ENCODE assay signal across 8 cellular contexts in the genomic region with DNA sequence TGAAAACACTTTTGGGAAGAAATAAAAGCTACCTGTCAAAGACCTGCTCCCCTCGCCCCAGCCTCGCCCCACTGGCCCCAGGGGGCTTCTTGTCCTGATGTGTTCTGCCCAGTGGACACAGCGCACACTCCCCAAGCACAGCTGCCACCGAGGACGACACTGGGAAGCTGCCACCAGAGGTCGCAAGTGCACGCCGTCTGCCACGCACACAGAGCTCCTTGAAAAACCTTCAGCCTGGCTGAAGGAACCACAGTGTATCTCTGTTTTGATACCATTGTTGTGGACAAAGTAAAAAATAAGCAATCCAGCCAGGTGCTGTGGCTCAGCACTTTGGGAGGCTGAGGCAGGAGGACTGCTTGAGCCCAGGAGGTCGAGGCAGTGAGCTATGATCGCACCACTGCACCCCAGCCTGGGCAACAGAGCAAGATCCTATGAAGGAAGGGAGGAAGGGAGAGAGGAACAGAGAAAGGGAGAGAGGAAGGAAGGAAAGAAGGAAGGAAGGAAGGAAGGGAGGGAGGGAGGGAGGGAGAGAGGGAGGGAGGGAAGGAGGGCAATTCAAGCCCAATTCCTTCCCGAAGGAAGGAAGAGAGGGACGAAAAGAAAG. TPM values are rescaled to one million over a fixed set of nuclear protein-coding genes. Genes with fewer than 3 reads are reported as not detected.
DNase-seq lines count a peak whose midpoint lies in the region; ATAC-seq and TF ChIP-seq lines count a peak whose summit lies in the region.

No MANE protein-coding gene starts in this region.

- H2BK15ac ChIP-seq in neuronal stem cell (ENCODE audit: low read length), result no peak overlapping the region

- H2AK5ac ChIP-seq in neuronal stem cell (ENCODE audit: low read depth, low read length), result no peak overlapping the region

- POLR2A ChIA-PET in PC-9 (lab: Charles Lee; ENCODE audit: unreplicated experiment), result no interaction called here

- no peak overlapping the region for H4K91ac ChIP-seq in neuronal stem cell (ENCODE audit: low read depth, low read length, poor library complexity)

- no peak overlapping the region for H2BK120ac ChIP-seq in neuronal stem cell (ENCODE audit: low read depth, low read length)

- H3F3A ChIP-seq in PC-9 (ENCODE audit: insufficient read depth, low read depth), result no peaks in the 10 kb centered on the region

- H3K27ac ChIP-seq in KMS-11 (no peak overlapping the region), PC-9 (no peak overlapping the region), fibroblast of lung (ENCODE audit: insufficient read depth, low read length) (no peak overlapping the region), neuronal stem cell (replicated peaks; ENCODE audit: low read length) (no peak overlapping the region), testis (no peak overlapping the region)

- H2BK12ac ChIP-seq in neuronal stem cell (ENCODE audit: low read length), result no peak overlapping the region

- H3K4me2 ChIP-seq in KMS-11 (no peak overlapping the region), PC-9 (no peak overlapping the region), fibroblast of lung (ENCODE audit: extremely low read depth, insufficient read depth, low read length) (no peak overlapping the region), neuronal stem cell (ENCODE audit: insufficient read depth, low read length, poor library complexity, severe bottlenecking) (no peak overlapping the region)

- H3K14ac ChIP-seq in neuronal stem cell (ENCODE audit: low read length), result no peak overlapping the region

- H4K8ac ChIP-seq in neuronal stem cell (ENCODE audit: low read depth, low read length), result no peak overlapping the region

- H3K79me2 ChIP-seq in KMS-11 (ENCODE audit: insufficient read depth, low read depth), result no peaks in the 10 kb centered on the region
- no peaks in the 10 kb centered on the region for H3K79me2 ChIP-seq in PC-9 (ENCODE audit: low read depth)
- H3K79me2 ChIP-seq in fibroblast of lung (ENCODE audit: control insufficient read depth, insufficient read depth, low read length), result no peaks in the 10 kb centered on the region

- peak; percentile 82 to 85 for ATAC-seq in activated T-cell treated with anti-CD3 and anti-CD28 coated beads, Interleukin-2, amount 50 U/mL, for 72 hours (replicated peaks in 1 of 2)
- ATAC-seq in GM19455 (IDR thresholded peaks at IDR 0.05; ENCODE audit: unreplicated experiment), result no peak

- peak; percentile 82 for DNase-seq in Daoy (ENCODE audit: low read depth)
- peak; percentile 63 to 65 for DNase-seq in PC-9
- DNase-seq in activated T-cell treated with anti-CD3 and anti-CD28 coated beads, Interleukin-2, amount 50 U/mL, for 72 hours, result peak; percentile 68 to 70
- peak; percentile 47 to 62 for DNase-seq in fibroblast of lung (ENCODE audit: low read depth in 2 of 2)
- peak; percentile 59 for DNase-seq in neuronal stem cell (ENCODE audit: low spot score)
- DNase-seq in testis, result peak; percentile 79

- H3K18ac ChIP-seq in neuronal stem cell (ENCODE audit: low read length), result no peak overlapping the region

- H3K4ac ChIP-seq in neuronal stem cell (ENCODE audit: low read length), result no peak overlapping the region

- CTCF ChIA-PET in PC-9 (lab: Charles Lee), result interaction anchor here (0.6 to 1.2 kb wide), 9 partner anchors 15 to 365 kb away, joined by 3 to 8 read pairs (median 4); no protein-coding TSS in a partner anchor

- H3K4me3 ChIP-seq in KMS-11 (IDR thresholded peaks at IDR 0.05; ENCODE audit: insufficient read depth, low read depth, low read length) (no peak overlapping the region), PC-9 (no peak overlapping the region), fibroblast of lung (replicated peaks in 1 of 4; ENCODE audit: control extremely low read depth in 1 of 4, insufficient read depth in 1 of 4, low read depth in 3 of 4, low read length in 4 of 4) (no peak overlapping the region), neuronal stem cell (ENCODE audit: low read length in 2 of 2) (no peak overlapping the region), testis (no peak overlapping the region)

- H3K27me3 Mint-ChIP-seq in activated T-cell treated with anti-CD3 and anti-CD28 coated beads, Interleukin-2, amount 50 U/mL, for 72 hours (ENCODE audit: low read depth), result no peaks in the 10 kb centered on the region

- intact Hi-C loops in PC-9 (cut with micrococcal nuclease; ENCODE audit: unreplicated experiment) (loop anchor here (1.0 to 10.0 kb wide), 3 partner anchors 94 to 717 kb away; partner anchors contain the start of gene PEPD), testis (cut with DNase I; ENCODE audit: low total_unique reads) (loop anchor here (10.0 kb wide), 1 partner anchor 344 kb away; no protein-coding TSS in a partner anchor)

- H2AFZ ChIP-seq in KMS-11 (ENCODE audit: low read depth) (no peak overlapping the region), PC-9 (no peak overlapping the region), fibroblast of lung (ENCODE audit: low read length) (no peak overlapping the region), neuronal stem cell (ENCODE audit: low read length) (no peak overlapping the region)

- no peaks in the 10 kb centered on the region for H3K9me2 ChIP-seq in PC-9 (ENCODE audit: insufficient read depth)

- H3K9me3 ChIP-seq in PC-9 (ENCODE audit: insufficient read depth, low read depth) (no peaks in the 10 kb centered on the region), fibroblast of lung (ENCODE audit: control insufficient read depth, insufficient read depth, low read depth, low read length) (no peaks in the 10 kb centered on the region), neuronal stem cell (replicated peaks in 1 of 2; ENCODE audit: control insufficient read depth in 2 of 2, insufficient read depth in 1 of 2, low read depth in 1 of 2, low read length in 2 of 2) (no peaks in the 10 kb centered on the region), testis (no peaks in the 10 kb centered on the region)

- H3K4me1 ChIP-seq in KMS-11 (ENCODE audit: low read depth, poor library complexity, severe bottlenecking) (no peaks in the 10 kb centered on the region), PC-9 (replicated peaks; ENCODE audit: insufficient read depth) (no peaks in the 10 kb centered on the region), fibroblast of lung (ENCODE audit: control insufficient read depth, extremely low read depth, insufficient read depth, low read length) (no peaks in the 10 kb centered on the region), neuronal stem cell (ENCODE audit: control insufficient read depth in 2 of 2, insufficient read depth in 1 of 2, low read depth in 1 of 2, low read length in 2 of 2) (peaks cover 2 to 4% of the 10 kb centered on the region in 2 donors), testis (peaks cover 3% of the 10 kb centered on the region)

- H3K36me3 ChIP-seq in KMS-11 (ENCODE audit: insufficient read depth), result no peaks in the 10 kb centered on the region
- no peaks in the 10 kb centered on the region for H3K36me3 ChIP-seq in PC-9 (ENCODE audit: low read depth)
- H3K36me3 ChIP-seq in fibroblast of lung (ENCODE audit: control insufficient read depth, insufficient read depth, low read length), result no peaks in the 10 kb centered on the region
- no peaks in the 10 kb centered on the region for H3K36me3 ChIP-seq in neuronal stem cell (replicated peaks in 1 of 2; ENCODE audit: control insufficient read depth in 2 of 2, insufficient read depth in 2 of 2, low read length in 2 of 2)
- H3K36me3 ChIP-seq in testis (ENCODE audit: low read depth, missing control alignments), result no peaks in the 10 kb centered on the region

- H3K9ac ChIP-seq in KMS-11 (no peak overlapping the region), fibroblast of lung (ENCODE audit: insufficient read depth, low read length) (no peak overlapping the region), neuronal stem cell (ENCODE audit: low read depth, low read length, poor library complexity) (no peak overlapping the region)

- WGBS in neuronal stem cell (ENCODE audit: extremely low coverage in 2 of 2, insufficient read length in 2 of 2, insufficient replicate concordance in 1 of 2), 2 donors, result no CpG with 5 or more reads among the region's 13 CpGs
- WGBS in testis, 2 donors, result 52 to 63% methylated on average over 12 to 13 of the region's 13 CpGs

- no peaks in the 10 kb centered on the region for H4K20me1 ChIP-seq in KMS-11 (ENCODE audit: insufficient read depth)
- no peaks in the 10 kb centered on the region; the same call in 1 of the 2 replicates for H4K20me1 ChIP-seq in PC-9 (ENCODE audit: insufficient read depth)
- no peaks in the 10 kb centered on the region for H4K20me1 ChIP-seq in fibroblast of lung (ENCODE audit: control insufficient read depth, extremely low read depth, insufficient read depth, low read length)

- no TSS peak for BruUV-seq in PC-9 (replicated peaks; lab: Mats Ljungman, UMichigan)

- peak overlapping the region; percentile 79 for H3K27ac Mint-ChIP-seq in activated T-cell treated with anti-CD3 and anti-CD28 coated beads, Interleukin-2, amount 50 U/mL, for 72 hours

- peak overlapping the region; percentile 53 to 72 for H3K4me3 Mint-ChIP-seq in activated T-cell treated with anti-CD3 and anti-CD28 coated beads, Interleukin-2, amount 50 U/mL, for 72 hours

- no peaks in the 10 kb centered on the region for H3K36me3 Mint-ChIP-seq in activated T-cell treated with anti-CD3 and anti-CD28 coated beads, Interleukin-2, amount 50 U/mL, for 72 hours (ENCODE audit: insufficient read depth in 2 of 2)

- TF ChIP-seq POLR2A in testis (IDR thresholded peaks at IDR 0.05), result no peak

- peaks cover 6% of the 10 kb centered on the region for H3K4me1 Mint-ChIP-seq in activated T-cell treated with anti-CD3 and anti-CD28 coated beads, Interleukin-2, amount 50 U/mL, for 72 hours (ENCODE audit: low read depth)

- no peaks in the 10 kb centered on the region for H3K79me1 ChIP-seq in neuronal stem cell (ENCODE audit: low read depth, low read length)

- no peak overlapping the region for H3K23ac ChIP-seq in neuronal stem cell (ENCODE audit: low read depth, low read length, poor library complexity)

- no peaks in the 10 kb centered on the region for H3K9me3 Mint-ChIP-seq in activated T-cell treated with anti-CD3 and anti-CD28 coated beads, Interleukin-2, amount 50 U/mL, for 72 hours

- H3K27me3 ChIP-seq in KMS-11 (ENCODE audit: insufficient read depth, low read depth) (no peaks in the 10 kb centered on the region), PC-9 (ENCODE audit: insufficient read depth, low read depth) (no peaks in the 10 kb centered on the region), fibroblast of lung (ENCODE audit: control insufficient read depth, insufficient read depth, low read length) (no peaks in the 10 kb centered on the region), neuronal stem cell (ENCODE audit: control insufficient read depth in 3 of 3, insufficient read depth in 3 of 3, low read depth in 1 of 3, low read length in 3 of 3) (no peaks in the 10 kb centered on the region), testis (no peaks in the 10 kb centered on the region)

- TF ChIP-seq CTCF in KMS-11 (conservative IDR thresholded peaks at IDR 0.05; ENCODE audit: low read depth, low read length), result peak; percentile 81
- TF ChIP-seq CTCF in PC-9 (conservative IDR thresholded peaks at IDR 0.05), result peak; percentile 90
- peak; percentile 73 to 83 for TF ChIP-seq CTCF in fibroblast of lung (conservative IDR thresholded peaks at IDR 0.05 in 1 of 2, IDR thresholded peaks at IDR 0.05 in 1 of 2; ENCODE audit: low read depth in 1 of 2, low read length in 2 of 2)
- peak; percentile 40 to 62 (median 53) for TF ChIP-seq CTCF in testis (IDR thresholded peaks at IDR 0.05)

- H2BK5ac ChIP-seq in neuronal stem cell (ENCODE audit: low read length), result no peak overlapping the region

RNA-seq across cellular contexts. Expression of gene CEBPG, which starts 57.3 kb away (rescaled TPM):
- total RNA-seq in Daoy (2014; rRNA removed; shearing (Covaris generic)), result 35.4 and 40.0 TPM in 2 replicates
- total RNA-seq in PC-9 (2021), result 31.0 and 33.4 TPM in 2 replicates
- total RNA-seq in activated T-cell treated with anti-CD3 and anti-CD28 coated beads, Interleukin-2, amount 50 U/mL, for 72 hours, result 10 to 100 TPM; 50.8 to 52.1 TPM
- total RNA-seq in fibroblast of lung, result 61.1 and 66.7 TPM in 2 replicates
- polyA plus RNA-seq in fibroblast of lung, result 10.9 and 13.7 TPM in 2 replicates
- 8.5 and 10.0 TPM in 2 replicates for polyA plus RNA-seq in fibroblast of lung (2012)
- 3.3 and 5.8 TPM in 2 replicates for polyA minus RNA-seq in fibroblast of lung (ENCODE audit: low replicate concordance)
- polyA plus RNA-seq in neuronal stem cell (2013, experiment 1 of 2), result 23.4 TPM
- polyA plus RNA-seq in neuronal stem cell (2013, experiment 2 of 2), result 23.1 TPM
- 10 to 100 TPM; 20.8 to 20.9 TPM for total RNA-seq in testis
- polyA plus RNA-seq in testis (ENCODE audit: insufficient read depth, low read depth, low replicate concordance), result 24.3 TPM
